ENCODE assay signal across 22 cellular contexts in the genomic region with DNA sequence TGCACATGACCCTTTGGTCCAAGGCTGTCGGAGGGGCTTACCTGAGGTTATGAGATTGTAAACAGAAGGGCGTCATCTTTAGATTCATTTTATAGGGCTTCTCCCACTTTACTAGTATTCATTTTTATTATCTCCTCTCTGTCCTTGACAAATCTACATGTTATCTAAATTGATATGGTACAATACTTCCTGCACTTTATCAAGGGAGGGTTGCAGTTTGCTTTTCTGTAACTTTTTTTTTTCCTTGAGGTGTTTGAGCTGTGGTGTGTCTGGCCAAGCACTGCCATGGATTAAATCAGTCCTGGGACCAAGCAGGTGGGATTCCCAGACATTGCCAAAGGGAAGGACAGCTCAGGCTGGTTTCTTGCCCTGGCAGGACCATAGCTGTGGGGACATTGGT. TPM values are rescaled to one million over a fixed set of nuclear protein-coding genes. Genes with fewer than 3 reads are reported as not detected.
DNase-seq lines count a peak whose midpoint lies in the region; ATAC-seq and TF ChIP-seq lines count a peak whose summit lies in the region.
"Had no signal": no experiment of that assay in that cellular context is flagged by ENCODE, and none has a peak within 500 bp of the region (broad histone marks: within the 10 kb centered on the region; RNA-seq: fewer than 3 reads in every experiment).

No MANE protein-coding gene starts in this region.

- H4K20me1 ChIP-seq in hepatocyte (ENCODE audit: insufficient read depth, poor library complexity, severe bottlenecking) = no peaks in the 10 kb centered on the region
- no peaks in the 10 kb centered on the region for H4K20me1 ChIP-seq in Karpas-422 (ENCODE audit: insufficient read depth, low read depth, low read length)
- H4K20me1 ChIP-seq: BLaER1 had no signal

- H3K9me3 ChIP-seq in mucosa of rectum (ENCODE audit: control insufficient read depth in 2 of 2, low read length in 2 of 2) (no peaks in the 10 kb centered on the region), left ventricle myocardium inferior (replicated peaks) (peaks cover 9% of the 10 kb centered on the region), hepatocyte (ENCODE audit: low read depth) (no peaks in the 10 kb centered on the region), Karpas-422 (ENCODE audit: low read length) (no peaks in the 10 kb centered on the region)
- H3K9me3 ChIP-seq: BE2C, BLaER1 had no signal

- intact Hi-C loops in left colon (cut with DNase I, micrococcal nuclease) (no loop called here), left ventricle myocardium inferior (cut with micrococcal nuclease) (no loop called here)

- TF ChIP-seq CTCF in left ventricle myocardium inferior (IDR thresholded peaks at IDR 0.05; ENCODE audit: borderline replicate concordance) (no peak), hepatocyte (IDR thresholded peaks at IDR 0.05; ENCODE audit: poor library complexity) (no peak)

- H3K4me3 ChIP-seq in mucosa of rectum (ENCODE audit: low read length in 2 of 2) (no peak overlapping the region), left ventricle myocardium inferior (no peak overlapping the region), hepatocyte (no peak overlapping the region), Karpas-422 (ENCODE audit: low read length) (no peak overlapping the region)
- H3K4me3 ChIP-seq: BLaER1, GM12878 had no signal

- 35% methylated on average over 2 of the region's 2 CpGs for WGBS in hepatocyte (ENCODE audit: low lambda C conversion rate, missing lambda C conversion rate)

- H3K4me1 ChIP-seq in mucosa of rectum (ENCODE audit: control insufficient read depth in 2 of 2, insufficient read depth in 2 of 2, low read length in 2 of 2) = peaks cover 3 to 17% of the 10 kb centered on the region in 2 donors
- peaks cover 8% of the 10 kb centered on the region for H3K4me1 ChIP-seq in left ventricle myocardium inferior
- peaks cover 6% of the 10 kb centered on the region for H3K4me1 ChIP-seq in hepatocyte (ENCODE audit: insufficient read depth)
- H3K4me1 ChIP-seq in Karpas-422 (ENCODE audit: low read length) = no peaks in the 10 kb centered on the region
- H3K4me1 ChIP-seq: BE2C, BLaER1 had no signal

- H3K36me3 ChIP-seq in mucosa of rectum (ENCODE audit: control insufficient read depth in 2 of 2, insufficient read depth in 2 of 2, low read length in 2 of 2) (no peaks in the 10 kb centered on the region), left ventricle myocardium inferior (no peaks in the 10 kb centered on the region), hepatocyte (replicated peaks; ENCODE audit: insufficient read depth, low read depth) (no peaks in the 10 kb centered on the region), Karpas-422 (ENCODE audit: insufficient read depth, low read length) (no peaks in the 10 kb centered on the region)
- H3K36me3 ChIP-seq: BE2C, BLaER1 had no signal

- H3K79me2 ChIP-seq in hepatocyte (no peaks in the 10 kb centered on the region), Karpas-422 (ENCODE audit: low read length) (no peaks in the 10 kb centered on the region)

- H3K9ac ChIP-seq in mucosa of rectum (ENCODE audit: low read depth in 1 of 2, low read length in 2 of 2) = no peak overlapping the region
- no peak overlapping the region for H3K9ac ChIP-seq in Karpas-422 (ENCODE audit: low read length)
- H3K9ac ChIP-seq: BLaER1 had no signal

- no peak overlapping the region for H3K4me2 ChIP-seq in hepatocyte
- H3K4me2 ChIP-seq in Karpas-422 (ENCODE audit: low read depth, low read length, poor library complexity, severe bottlenecking) = no peak overlapping the region
- H3K4me2 ChIP-seq: BLaER1 had no signal

- H3K27me3 ChIP-seq in mucosa of rectum (ENCODE audit: control insufficient read depth in 2 of 2, insufficient read depth in 2 of 2, low read length in 2 of 2) (no peaks in the 10 kb centered on the region), left ventricle myocardium inferior (ENCODE audit: low read depth) (no peaks in the 10 kb centered on the region), hepatocyte (no peaks in the 10 kb centered on the region), Karpas-422 (ENCODE audit: low read length) (no peaks in the 10 kb centered on the region)
- H3K27me3 ChIP-seq: BE2C, BLaER1 had no signal

- H2AFZ ChIP-seq in hepatocyte = no peak overlapping the region
- no peak overlapping the region for H2AFZ ChIP-seq in Karpas-422 (ENCODE audit: low read length)

- ATAC-seq in left colon = peak; percentile 89
- ATAC-seq: GM12878 had no signal

- DNase-seq in left colon = no peak
- DNase-seq in left ventricle myocardium inferior = no peak
- DNase-seq in hepatocyte (ENCODE audit: low spot score) = no peak
- DNase-seq in Karpas-422 = no peak
- DNase-seq: 8988T; ACHN; BE2C; CD4-positive, alpha-beta memory T cell; CD4-positive, CD25-positive, alpha-beta regulatory T cell; CD8-positive, alpha-beta memory T cell; COR-L47; DMS 273 treated with DMSO at 0.1 percent for 48 hours; DMS153; DMS79; DND-41; EL; GDM1 had no signal

- H3K9me2 ChIP-seq in hepatocyte (replicated peaks; ENCODE audit: insufficient read depth) (no peaks in the 10 kb centered on the region), Karpas-422 (replicated peaks; ENCODE audit: insufficient read depth, low read length) (no peaks in the 10 kb centered on the region)

- peak overlapping the region; percentile 35 to 61 for H3K27ac ChIP-seq in mucosa of rectum (ENCODE audit: low read depth in 2 of 2, low read length in 2 of 2)
- no peak overlapping the region for H3K27ac ChIP-seq in left ventricle myocardium inferior (replicated peaks)
- no peak overlapping the region for H3K27ac ChIP-seq in hepatocyte
- H3K27ac ChIP-seq in Karpas-422 (ENCODE audit: low read length) = no peak overlapping the region
- H3K27ac ChIP-seq: BLaER1 had no signal

RNA-seq across cellular contexts. Expression of gene B3GALT5, which starts 32.0 kb away (rescaled TPM):
- total RNA-seq in left colon = 100 to 1,000 TPM in 1 of 2 donors, 10 to 100 TPM in 1; 95.6 to 115 TPM
- total RNA-seq in left ventricle myocardium inferior = 0.03 TPM
- total RNA-seq in hepatocyte = 7.0 and 8.1 TPM in 2 replicates
- 2.0 and 3.1 TPM in 2 replicates for polyA plus RNA-seq in hepatocyte
- total RNA-seq in Karpas-422 (2014; rRNA removed; shearing (Covaris generic); ENCODE audit: low replicate concordance) = not detected in 2 replicates
- total RNA-seq: CD4-positive, alpha-beta memory T cell; CD4-positive, CD25-positive, alpha-beta regulatory T cell; CD8-positive, alpha-beta memory T cell; G401 had no signal
- polyA plus RNA-seq: CD14-positive monocyte; CD4-positive, alpha-beta memory T cell; CD4-positive, CD25-positive, alpha-beta regulatory T cell; CD8-positive, alpha-beta memory T cell had no signal

Comparison
In these comparisons a context has a peak if more than half of its experiments do, and no peak if none do; other contexts are left out.
1. H3K27ac ChIP-seq: peak in mucosa of rectum (2 of 2); none in left ventricle myocardium inferior (single experiment), hepatocyte (single experiment) and Karpas-422 (single experiment).
2. RNA of gene B3GALT5, which starts 32.0 kb away (total RNA-seq): 95.6 to 115 TPM in left colon; 7.0 to 8.1 TPM in hepatocyte, 0.03 TPM in left ventricle myocardium inferior (single experiment) and not detected in Karpas-422; every median in the first group is over 10 times any median in the second.